ENCODE assay signal across 18 cellular contexts in the genomic region with DNA sequence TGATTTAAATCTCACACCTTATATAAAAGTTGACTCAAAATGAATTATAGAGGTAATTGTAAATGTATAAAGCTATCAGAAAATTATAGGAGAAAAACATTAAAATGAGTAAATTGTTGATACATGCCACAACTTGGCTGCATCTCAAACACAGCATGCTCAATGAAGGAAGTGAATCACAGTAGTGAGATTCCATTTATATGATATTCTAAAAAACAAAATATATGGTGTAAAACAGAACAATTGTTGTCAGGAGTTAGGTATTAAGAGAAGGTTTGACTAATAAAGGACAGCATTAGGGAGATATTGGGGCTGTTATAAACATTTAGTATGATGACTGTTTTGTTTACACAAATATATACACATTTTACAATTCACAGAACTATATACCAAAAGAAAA.
DNase-seq lines count a peak whose midpoint lies in the region; ATAC-seq and TF ChIP-seq lines count a peak whose summit lies in the region.
"Had no signal": no experiment of that assay in that cellular context is flagged by ENCODE, and none has a peak within 500 bp of the region (broad histone marks: within the 10 kb centered on the region; RNA-seq: fewer than 3 reads in every experiment).

No MANE protein-coding gene starts in this region.

- no peaks in the 10 kb centered on the region for H3K4me1 Mint-ChIP-seq in immature natural killer cell
- H3K4me1 Mint-ChIP-seq: B cell; CD4-positive, CD25-positive, alpha-beta regulatory T cell; CD8-positive, alpha-beta memory T cell; GM23338; H9 had no signal

- no peaks in the 10 kb centered on the region for H3K27me3 Mint-ChIP-seq in immature natural killer cell (ENCODE audit: low read depth in 3 of 3)
- H3K27me3 Mint-ChIP-seq: B cell; CD4-positive, CD25-positive, alpha-beta regulatory T cell; CD8-positive, alpha-beta memory T cell had no signal

- no peaks in the 10 kb centered on the region for H3K9me3 ChIP-seq in RWPE2 (ENCODE audit: severe bottlenecking)
- H3K9me3 ChIP-seq: BLaER1 had no signal

- no peak overlapping the region for H3K27ac Mint-ChIP-seq in immature natural killer cell
- H3K27ac Mint-ChIP-seq: B cell; CD4-positive, CD25-positive, alpha-beta regulatory T cell; CD8-positive, alpha-beta memory T cell; GM23338; H9 had no signal

- H3K36me3 Mint-ChIP-seq in immature natural killer cell, result peaks cover 0 to 3% (median 0%) of the 10 kb centered on the region in 3 donors
- H3K36me3 Mint-ChIP-seq: CD4-positive, CD25-positive, alpha-beta regulatory T cell; CD8-positive, alpha-beta memory T cell had no signal

- ATAC-seq in RWPE2 (ENCODE audit: low read depth), result peak; percentile 31; the same call in 1 of the 3 replicates
- peak; percentile 61 for ATAC-seq in foreskin keratinocyte
- no peak for ATAC-seq in activated CD4-positive, CD25-positive, alpha-beta regulatory T cell treated with anti-CD3 and anti-CD28 coated beads, Interleukin-2, amount 50 U/mL, for 24 hours
- ATAC-seq: GM23338, HCT116 had no signal

- TF ChIP-seq CTCF in RWPE2 (IDR thresholded peaks at IDR 0.05; ENCODE audit: poor library complexity, severe bottlenecking) (no peak), epithelial cell of esophagus (IDR thresholded peaks at IDR 0.05; ENCODE audit: insufficient read depth, low read depth, low read length, missing control alignments) (no peak), foreskin keratinocyte (conservative IDR thresholded peaks at IDR 0.05) (no peak)

- no peak for DNase-seq in RWPE2 (ENCODE audit: low spot score)
- peak; percentile 41 for DNase-seq in epithelial cell of esophagus (ENCODE audit: low read depth)
- peak; percentile 31 to 64 for DNase-seq in foreskin keratinocyte
- no peak for DNase-seq in Ammon's horn (ENCODE audit: low spot score)
- DNase-seq in stimulated activated CD4-positive, alpha-beta T cell treated with anti-CD3 and anti-CD28 coated beads, Interleukin-2, amount 100 ng/mL, for 24 hours, result no peak
- DNase-seq in immature natural killer cell, result no peak
- DNase-seq: CD4-positive, CD25-positive, alpha-beta regulatory T cell; CD8-positive, alpha-beta memory T cell; DMS53; DMS79 treated with DMSO at 0.1 percent for 48 hours; GF-D8; H9 had no signal

- no peaks in the 10 kb centered on the region for H3K36me3 ChIP-seq in RWPE2 (ENCODE audit: low read depth)
- H3K36me3 ChIP-seq: BLaER1 had no signal

- H3K4me1 ChIP-seq in RWPE2 (ENCODE audit: insufficient read depth, poor library complexity, severe bottlenecking), result peaks cover 4% of the 10 kb centered on the region
- H3K4me1 ChIP-seq in foreskin keratinocyte, result peaks cover 11% of the 10 kb centered on the region
- H3K4me1 ChIP-seq: BLaER1 had no signal

- no peaks in the 10 kb centered on the region for H3K27me3 ChIP-seq in RWPE2 (ENCODE audit: insufficient read depth, poor library complexity, severe bottlenecking)
- H3K27me3 ChIP-seq in foreskin keratinocyte, result no peaks in the 10 kb centered on the region
- H3K27me3 ChIP-seq: BLaER1 had no signal

- peaks cover 0 to 26% (median 5%) of the 10 kb centered on the region in 6 donors for H3K9me3 Mint-ChIP-seq in immature natural killer cell
- H3K9me3 Mint-ChIP-seq: GM23338, H9 had no signal

- H3K4me3 Mint-ChIP-seq in immature natural killer cell, result no peak overlapping the region
- H3K4me3 Mint-ChIP-seq: B cell; CD4-positive, CD25-positive, alpha-beta regulatory T cell; CD8-positive, alpha-beta memory T cell; GM23338; H9 had no signal

- H3K4me3 ChIP-seq in RWPE2 (ENCODE audit: severe bottlenecking) (no peak overlapping the region), epithelial cell of esophagus (ENCODE audit: low read length) (no peak overlapping the region)
- H3K4me3 ChIP-seq: BLaER1, GM23338 had no signal

- H3K27ac ChIP-seq in RWPE2 (ENCODE audit: poor library complexity, severe bottlenecking), result no peak overlapping the region
- no peak overlapping the region for H3K27ac ChIP-seq in foreskin keratinocyte
- H3K27ac ChIP-seq: BLaER1, C4-2B had no signal

Comparison
In these comparisons a context has a peak if more than half of its experiments do, and no peak if none do; other contexts are left out.
1. ATAC-seq: peak in RWPE2 (single experiment) and foreskin keratinocyte (single experiment); none in activated CD4-positive, CD25-positive, alpha-beta regulatory T cell treated with anti-CD3 and anti-CD28 coated beads, Interleukin-2, amount 50 U/mL, for 24 hours (0 of 2).
2. DNase-seq: peak in epithelial cell of esophagus (single experiment) and foreskin keratinocyte (2 of 2); none in RWPE2 (single experiment), Ammon's horn (single experiment), stimulated activated CD4-positive, alpha-beta T cell treated with anti-CD3 and anti-CD28 coated beads, Interleukin-2, amount 100 ng/mL, for 24 hours (0 of 2) and immature natural killer cell (0 of 3).